ENCODE assay signal across 8 cellular contexts in the genomic region with DNA sequence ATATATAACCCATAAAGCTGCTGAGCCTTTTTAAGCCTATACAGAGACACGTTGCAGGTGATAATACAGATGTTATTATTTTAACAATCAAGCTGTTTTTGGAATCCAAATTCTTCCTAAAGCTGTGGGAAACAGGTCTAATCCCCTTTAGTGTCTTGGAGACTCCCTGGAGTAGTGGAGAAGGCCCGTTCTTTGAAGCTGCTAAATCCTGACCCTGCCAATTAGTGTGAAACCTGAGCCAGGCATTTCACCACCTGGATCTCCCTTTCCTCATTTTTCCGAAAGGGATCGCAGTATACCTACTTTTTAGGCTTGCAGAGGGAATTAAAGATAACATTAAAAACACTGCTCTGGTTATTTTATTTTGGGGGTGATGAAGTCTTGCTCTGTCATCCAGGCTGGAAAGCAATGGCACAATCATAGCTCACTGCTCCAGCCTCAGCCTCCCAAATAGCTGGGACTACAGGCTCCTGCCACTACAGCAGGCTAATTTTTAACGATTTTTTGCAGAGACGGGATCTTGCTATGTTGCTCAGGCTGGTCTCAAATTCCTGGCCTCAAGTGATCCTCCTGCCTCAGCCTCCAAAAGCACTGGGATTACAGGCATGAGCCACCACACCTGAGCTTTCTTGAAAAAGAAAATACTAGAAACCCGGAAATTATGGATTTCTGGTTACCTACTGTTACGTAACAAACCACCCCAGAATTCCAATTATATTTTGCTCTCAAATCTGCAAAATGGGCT. TPM values are rescaled to one million over a fixed set of nuclear protein-coding genes. Genes with fewer than 3 reads are reported as not detected.
A peak's percentile ranks its signal among the peaks of the same experiment; 100 is the strongest.
DNase-seq lines count a peak whose midpoint lies in the region; ATAC-seq, FAIRE-seq and TF ChIP-seq lines count a peak whose summit lies in the region.

No MANE protein-coding gene starts in this region.

- peaks cover 0 to 9% of the 10 kb centered on the region in 2 experiments; a peak in 1 of 4 replicates for H3K79me2 ChIP-seq in H1 (ENCODE audit: control insufficient read depth in 1 of 2, insufficient read depth in 2 of 2, low read length in 2 of 2)

- no peak for ATAC-seq in GM18505 (IDR thresholded peaks at IDR 0.05; ENCODE audit: unreplicated experiment)
- ATAC-seq in HG02840 (IDR thresholded peaks at IDR 0.05; ENCODE audit: low FRiP score, unreplicated experiment) = no peak
- ATAC-seq in GM21515 (IDR thresholded peaks at IDR 0.05; ENCODE audit: unreplicated experiment) = no peak

- no peak overlapping the region for H3K56ac ChIP-seq in H1 (replicated peaks; ENCODE audit: insufficient read length, low read depth, low read length)

- DNase-seq in ELF-1 (ENCODE audit: low read depth, low spot score) = peak; percentile 23
- DNase-seq in NCI-H524 treated with DMSO at 0.1 percent for 48 hours (lab: John Stamatoyannopoulos, UW) = peak; percentile 46
- no peak for DNase-seq in H1 (ENCODE audit: low read depth in 1 of 2, low spot score in 2 of 2)
- no peak for DNase-seq in osteocyte (ENCODE audit: extremely low spot score, unreplicated experiment)
- DNase-seq in H4 (ENCODE audit: low spot score) = no peak

- H2BK120ac ChIP-seq in H1 (replicated peaks; ENCODE audit: low read depth, low read length) = no peak overlapping the region

- no peak overlapping the region for H4K8ac ChIP-seq in H1 (ENCODE audit: extremely low read depth, insufficient read depth, low read length)

- H3K14ac ChIP-seq in H1 (ENCODE audit: insufficient read length) = no peak overlapping the region

- no peak overlapping the region for H3K27ac ChIP-seq in H1 (ENCODE audit: low read depth, low read length)

- TF ChIP-seq CTCF in H1 (IDR thresholded peaks at IDR 0.05; ENCODE audit: control extremely low read depth in 1 of 3, insufficient read depth in 1 of 3, low read depth in 1 of 3, low read length in 3 of 3) = peak in 1 of 3 experiments; percentile 14; a peak in 1 of 4 replicates
- no peak for TF ChIP-seq CTCF in osteocyte (IDR thresholded peaks at IDR 0.05)

- H3K27me3 Mint-ChIP-seq in osteocyte (ENCODE audit: unreplicated experiment) = no peaks in the 10 kb centered on the region

- no peak for FAIRE-seq in H1 (lab: Jason Lieb, UNC)

- TF ChIP-seq EP300 in H1 (IDR thresholded peaks at IDR 0.05; ENCODE audit: borderline replicate concordance in 1 of 2, low read depth in 2 of 2, low read length in 2 of 2) = 0 out of 3 replicates have a peak, but pooled peaks of 1 of the 2 experiments have one; percentile 7

- no peak overlapping the region for H3K4ac ChIP-seq in H1 (replicated peaks; ENCODE audit: insufficient read length, low read depth, low read length)

- peak overlapping the region; percentile 90 for H3K27ac Mint-ChIP-seq in osteocyte (ENCODE audit: unreplicated experiment)

- CTCF ChIA-PET in H1 (lab: Charles Lee; ENCODE audit: partially characterized antibody) = interaction anchor here (0.6 to 1.6 kb wide), 6 partner anchors 21 to 175 kb away, joined by 3 to 5 read pairs (median 3); no protein-coding TSS in a partner anchor

- H2BK15ac ChIP-seq in H1 (ENCODE audit: low read length) = no peak overlapping the region

- H3K18ac ChIP-seq in H1 (ENCODE audit: extremely low read depth, low read length) = no peak overlapping the region

- H4K20me1 ChIP-seq in H1 (replicated peaks in 1 of 2; ENCODE audit: control insufficient read depth in 1 of 2, insufficient read depth in 2 of 2, low read length in 2 of 2) = no peaks in the 10 kb centered on the region

- peaks cover 38% of the 10 kb centered on the region for H3K4me1 Mint-ChIP-seq in osteocyte (ENCODE audit: unreplicated experiment)

- H3K4me2 ChIP-seq in H1 (ENCODE audit: insufficient read depth in 1 of 2, low read depth in 2 of 2, low read length in 2 of 2) = peak overlapping the region; percentile 92 to 94

- peaks cover 1 to 11% (median 11%) of the 10 kb centered on the region in 4 experiments; a peak in 5 of 7 replicates for H3K4me1 ChIP-seq in H1 (replicated peaks in 1 of 4; ENCODE audit: control insufficient read depth in 3 of 4, insufficient read depth in 4 of 4, low read length in 3 of 4)

- POLR2A ChIA-PET in H1 (lab: Charles Lee; ENCODE audit: partially characterized antibody) = interaction anchor here (0.7 to 2.4 kb wide), 4 partner anchors 10 to 145 kb away, joined by 3 to 9 read pairs (median 4); partner anchors contain the start of gene PATZ1

- no peaks in the 10 kb centered on the region for H3K9me3 Mint-ChIP-seq in osteocyte (ENCODE audit: unreplicated experiment)

- no peak overlapping the region for H3K23ac ChIP-seq in H1 (ENCODE audit: insufficient read length)

- no peak overlapping the region for H4K91ac ChIP-seq in H1 (replicated peaks; ENCODE audit: insufficient read length, low read length)

- no peaks in the 10 kb centered on the region for H3K79me1 ChIP-seq in H1 (ENCODE audit: low read depth, low read length)

- H3K9ac ChIP-seq in H1 (replicated peaks in 1 of 4; ENCODE audit: extremely low read depth in 1 of 4, low read depth in 3 of 4, low read length in 3 of 4) = no peak overlapping the region

- H3K36me3 ChIP-seq in H1 (ENCODE audit: control insufficient read depth in 2 of 4, insufficient read depth in 4 of 4, low read length in 3 of 4) = peaks cover 0 to 10% (median 0%) of the 10 kb centered on the region in 4 experiments; a peak in 1 of 8 replicates

- peak; percentile 18; a peak in 1 of 4 replicates for TF ChIP-seq RAD21 in H1 (IDR thresholded peaks at IDR 0.05 in 1 of 2, conservative IDR thresholded peaks at IDR 0.05 in 1 of 2; ENCODE audit: low read depth in 2 of 2, low read length in 2 of 2)

- H2BK12ac ChIP-seq in H1 (ENCODE audit: low read depth, low read length) = no peak overlapping the region

- peaks cover 7% of the 10 kb centered on the region; the same call in 1 of the 2 replicates for H3K23me2 ChIP-seq in H1 (ENCODE audit: low read depth, low read length)

- TF ChIP-seq POLR2A in H1 (IDR thresholded peaks at IDR 0.05; ENCODE audit: control extremely low read depth in 1 of 2, low read depth in 2 of 2, low read length in 2 of 2) = no peak
- no peak for TF ChIP-seq POLR2A in GM18505 (IDR thresholded peaks at IDR 0.05; ENCODE audit: borderline replicate concordance, extremely low read depth, insufficient read depth, insufficient read length)

- 59% methylated on average over 8 of the region's 8 CpGs; no CpG with 5 or more reads in 1 of the 2 experiments for whole genome bisulfite sequencing in H1 (ENCODE audit: extremely low coverage in 1 of 2, insufficient coverage in 1 of 2, insufficient read length in 1 of 2, insufficient replicate concordance in 2 of 2, low coverage in 1 of 2, low lambda C conversion rate in 2 of 2, missing lambda C conversion rate in 1 of 2), 2 experiments

- peak overlapping the region; percentile 88 for H3K4me3 Mint-ChIP-seq in osteocyte (ENCODE audit: unreplicated experiment)

- H3K9me3 ChIP-seq in H1 (ENCODE audit: insufficient read depth in 2 of 2, low read depth in 1 of 2, low read length in 1 of 2) = no peaks in the 10 kb centered on the region

- H3K36me3 Mint-ChIP-seq in osteocyte (ENCODE audit: unreplicated experiment) = peaks cover 6% of the 10 kb centered on the region

- H2BK20ac ChIP-seq in H1 (ENCODE audit: low read length) = no peak overlapping the region

- H2AK5ac ChIP-seq in H1 (ENCODE audit: low read depth, low read length) = no peak overlapping the region

- H2AFZ ChIP-seq in H1 (ENCODE audit: low read length) = no peak overlapping the region

- peak overlapping the region in 2 of 4 experiments; percentile 80 to 92; a peak in 2 of 8 replicates for H3K4me3 ChIP-seq in H1 (ENCODE audit: extremely low read depth in 1 of 4, insufficient read depth in 2 of 4, low read depth in 3 of 4, low read length in 4 of 4)

- H3K27me3 ChIP-seq in H1 (replicated peaks in 1 of 4; ENCODE audit: control insufficient read depth in 3 of 4, extremely low read depth in 1 of 4, insufficient read depth in 3 of 4, low read length in 3 of 4) = peaks cover 0 to 5% (median 2%) of the 10 kb centered on the region in 4 experiments; a peak in 1 of 7 replicates

- H2BK5ac ChIP-seq in H1 (ENCODE audit: low read depth, low read length) = no peak overlapping the region

- no peak overlapping the region for H4K5ac ChIP-seq in H1 (ENCODE audit: insufficient read length, low read depth, low read length)

TF ChIP-seq in H1, 55 proteins besides CTCF, POLR2A, EP300 and RAD21:
- peak; percentile 78; the same call in 1 of the 2 replicates for TF ChIP-seq KDM1A (IDR thresholded peaks at IDR 0.05; ENCODE audit: borderline replicate concordance, low read length)
- TF ChIP-seq HDAC6 (IDR thresholded peaks at IDR 0.05; ENCODE audit: low read depth, low read length) = no peak

RNA-seq across cellular contexts. Expression of gene EIF4ENIF1, which starts 1.7 kb away (rescaled TPM):
- 23.2 and 23.6 TPM in 2 replicates for total RNA-seq in H1 (2021; fragmentation: NEBNext Ultra II Directional; extraction: Animal tissue kit (Norgen Biotek cat#: 25700))
- polyA plus RNA-seq in H1 (2011; rRNA removed) = 18.7 and 21.9 TPM in 2 replicates
- polyA plus RNA-seq in H1 (2011; cell fraction: cytosol; rRNA removed) = 16.2 TPM
- polyA plus RNA-seq in H1 (2011; cell fraction: nucleus; rRNA removed) = 20.7 TPM
- polyA plus RNA-seq in H1 (2012, experiment 1 of 2) = 17.3 to 20.0 TPM (median 18.3 TPM) in 4 replicates
- 3.3 TPM for polyA plus RNA-seq in H1 (2012, experiment 2 of 2)
- polyA plus RNA-seq in H1 (2013, experiment 1 of 2) = 12.2 TPM
- polyA plus RNA-seq in H1 (2013, experiment 2 of 2) = 12.4 TPM
- 25.8 and 26.2 TPM in 2 replicates for polyA minus RNA-seq in H1 (2011; rRNA and poly(A)+ RNA removed)
- polyA minus RNA-seq in H1 (2011; cell fraction: cytosol; rRNA and poly(A)+ RNA removed) = 11.4 TPM
- polyA minus RNA-seq in H1 (2011; cell fraction: nucleus; rRNA and poly(A)+ RNA removed) = 24.8 TPM
- total RNA-seq in osteocyte = 38.4 and 41.0 TPM in 2 replicates
- total RNA-seq in H4 (2014; rRNA removed; shearing (Covaris generic)) = 3.4 and 6.1 TPM in 2 replicates

RNA-seq across cellular contexts. Expression of gene SFI1, which starts 4.9 kb away (rescaled TPM):
- 30.1 and 31.2 TPM in 2 replicates for total RNA-seq in H1 (2021; fragmentation: NEBNext Ultra II Directional; extraction: Animal tissue kit (Norgen Biotek cat#: 25700))
- polyA plus RNA-seq in H1 (2011; rRNA removed) = 10.4 and 19.6 TPM in 2 replicates
- polyA plus RNA-seq in H1 (2011; cell fraction: cytosol; rRNA removed) = 21.6 TPM
- 108 TPM for polyA plus RNA-seq in H1 (2011; cell fraction: nucleus; rRNA removed)
- polyA plus RNA-seq in H1 (2012, experiment 1 of 2) = 21.3 to 26.3 TPM (median 24.8 TPM) in 4 replicates
- 6.0 TPM for polyA plus RNA-seq in H1 (2012, experiment 2 of 2)
- polyA plus RNA-seq in H1 (2013, experiment 1 of 2) = 13.5 TPM
- polyA plus RNA-seq in H1 (2013, experiment 2 of 2) = 11.4 TPM
- 25.3 and 28.1 TPM in 2 replicates for polyA minus RNA-seq in H1 (2011; rRNA and poly(A)+ RNA removed)
- polyA minus RNA-seq in H1 (2011; cell fraction: cytosol; rRNA and poly(A)+ RNA removed) = 23.9 TPM
- polyA minus RNA-seq in H1 (2011; cell fraction: nucleus; rRNA and poly(A)+ RNA removed) = 55.0 TPM
- total RNA-seq in osteocyte = 39.5 and 40.6 TPM in 2 replicates
- 2.8 and 3.3 TPM in 2 replicates for total RNA-seq in H4 (2014; rRNA removed; shearing (Covaris generic))

Comparison
In these comparisons a context has a peak if more than half of its experiments do, and no peak if none do; other contexts are left out.
1. DNase-seq: peak in ELF-1 (single experiment) and NCI-H524 treated with DMSO at 0.1 percent for 48 hours (single experiment); none in H1 (0 of 2), osteocyte (single experiment) and H4 (single experiment).